8 cellular contexts compared by ENCODE assay signal in the genomic region with DNA sequence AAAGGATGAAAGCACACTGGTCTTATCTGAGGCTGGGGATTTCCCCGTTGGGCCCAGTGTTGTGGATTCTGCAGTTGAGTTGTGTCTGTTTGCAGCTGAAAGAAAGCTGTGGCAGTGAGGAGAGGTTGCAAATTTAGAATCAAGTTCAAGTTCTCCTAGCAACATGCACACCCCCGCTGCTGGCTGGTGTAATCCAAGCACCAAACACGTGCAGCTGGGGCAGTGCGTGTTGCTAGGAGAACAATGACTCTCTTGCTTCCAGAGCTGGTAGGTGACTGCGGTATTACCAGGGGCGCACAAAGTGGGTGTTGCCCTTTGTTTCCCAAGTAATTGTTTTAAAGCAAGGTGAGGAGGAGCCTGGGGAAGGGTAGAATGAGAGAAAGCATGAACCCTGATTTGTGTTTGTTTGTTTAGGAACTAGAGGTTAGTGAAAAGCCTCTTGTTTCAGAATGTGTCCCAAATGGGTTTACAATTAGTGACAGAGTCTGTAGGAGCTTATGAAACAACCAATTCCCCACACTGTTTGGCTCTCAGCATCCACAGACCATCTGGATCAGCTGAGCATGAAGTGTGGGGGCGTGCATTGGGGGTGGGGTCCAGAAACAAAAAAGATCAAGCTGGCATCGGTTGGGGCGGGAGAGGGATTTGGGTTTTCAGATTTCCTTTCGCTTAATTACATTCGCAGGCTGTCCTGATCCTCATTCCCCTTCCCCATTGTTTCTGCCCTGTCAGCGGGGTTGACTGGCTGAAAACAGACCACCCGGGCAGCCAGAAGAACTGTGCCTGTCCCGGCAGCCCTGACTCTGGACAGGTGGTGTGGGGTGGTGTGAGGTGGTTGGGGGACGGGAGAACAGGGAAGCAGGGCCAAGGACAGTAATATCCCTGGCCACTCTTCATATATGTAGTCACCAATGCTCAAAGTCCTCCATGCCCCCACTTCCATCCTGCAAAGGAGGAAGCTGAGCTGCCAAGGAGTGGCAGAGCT.
DNase-seq lines count a peak whose midpoint lies in the region; ATAC-seq and TF ChIP-seq lines count a peak whose summit lies in the region.

No MANE protein-coding gene starts in this region.

- H3K27ac ChIP-seq in PC-3 (ENCODE audit: low read length) = no peak overlapping the region

- no peaks in the 10 kb centered on the region for H3K79me2 ChIP-seq in PC-3 (ENCODE audit: low read length)

- H2AFZ ChIP-seq in neuron (ENCODE audit: low read depth, low read length) (peak overlapping the region; percentile 21), PC-3 (ENCODE audit: low read length) (no peak overlapping the region)

- H3K4me2 ChIP-seq in PC-3 (ENCODE audit: low read length) = no peak overlapping the region

- CTCF ChIA-PET in PC-3 (lab: Charles Lee) = no interaction called here

- H3K9me2 ChIP-seq in PC-3 (replicated peaks; ENCODE audit: low read length) = no peaks in the 10 kb centered on the region

- intact Hi-C loops in PC-3 (cut with micrococcal nuclease) = no loop called here

- H3K27me3 ChIP-seq in neuron (ENCODE audit: insufficient read depth, low read length) (peaks cover 5% of the 10 kb centered on the region), PC-3 (ENCODE audit: low read length) (no peaks in the 10 kb centered on the region)

- no peak overlapping the region for H3K4me3 ChIP-seq in epithelial cell of esophagus (ENCODE audit: low read length)
- H3K4me3 ChIP-seq in neuron (ENCODE audit: low read length) = peak overlapping the region; percentile 32
- no peak overlapping the region for H3K4me3 ChIP-seq in PC-3 (ENCODE audit: low read length)

- no peaks in the 10 kb centered on the region for H3F3A ChIP-seq in PC-3 (ENCODE audit: low read length, unreplicated experiment)

- no peaks in the 10 kb centered on the region for H3K36me3 ChIP-seq in neuron (ENCODE audit: insufficient read depth, low read length)
- no peaks in the 10 kb centered on the region for H3K36me3 ChIP-seq in PC-3 (ENCODE audit: low read depth, low read length)

- H4K20me1 ChIP-seq in PC-3 (ENCODE audit: low read length) = no peaks in the 10 kb centered on the region

- no peak overlapping the region for H3K9ac ChIP-seq in PC-3 (ENCODE audit: low read length)

- H3K9me3 ChIP-seq in neuron (ENCODE audit: low read length) (no peaks in the 10 kb centered on the region), PC-3 (ENCODE audit: low read length) (no peaks in the 10 kb centered on the region)

- peak; percentile 38 for DNase-seq in COLO829 (ENCODE audit: low spot score)
- peak; percentile 68 for DNase-seq in NCI-H1105 treated with DMSO at 0.1 percent for 48 hours (lab: John Stamatoyannopoulos, UW)
- DNase-seq in activated CD4-positive, alpha-beta T cell treated with anti-CD3 and anti-CD28 coated beads for 4 hours = peak; percentile 26 to 33
- peak; percentile 51 for DNase-seq in epithelial cell of esophagus (ENCODE audit: low read depth)
- no peak for DNase-seq in cerebellar nuclear complex (lab: John Stamatoyannopoulos, UW)
- no peak for DNase-seq in PC-3

- TF ChIP-seq CTCF in epithelial cell of esophagus (IDR thresholded peaks at IDR 0.05; ENCODE audit: insufficient read depth, low read depth, low read length, missing control alignments) = no peak
- TF ChIP-seq CTCF in PC-3 (conservative IDR thresholded peaks at IDR 0.05; ENCODE audit: low read depth, low read length) = no peak

- POLR2A ChIA-PET in PC-3 (lab: Charles Lee; ENCODE audit: unreplicated experiment) = no interaction called here

- ATAC-seq in PC-3 (no peak), GM18861 (IDR thresholded peaks at IDR 0.05; ENCODE audit: unreplicated experiment) (no peak)

- no TSS peak for BruUV-seq in PC-3 (replicated peaks; lab: Mats Ljungman, UMichigan)

- H3K4me1 ChIP-seq in neuron (ENCODE audit: insufficient read depth, low read length) (peaks cover 25% of the 10 kb centered on the region), PC-3 (ENCODE audit: insufficient read depth, low read length) (no peaks in the 10 kb centered on the region)

Comparison
In these comparisons a context has a peak if more than half of its experiments do, and no peak if none do; other contexts are left out.
1. DNase-seq: peak in COLO829 (single experiment), NCI-H1105 treated with DMSO at 0.1 percent for 48 hours (single experiment), activated CD4-positive, alpha-beta T cell treated with anti-CD3 and anti-CD28 coated beads for 4 hours (2 of 2) and epithelial cell of esophagus (single experiment); none in cerebellar nuclear complex (0 of 2) and PC-3 (single experiment).